In genomic region chr20:21118138-21118537, GRCh38 we compare ENCODE assay signal across 28 cellular contexts. TPM values are rescaled to one million over a fixed set of nuclear protein-coding genes. Genes with fewer than 3 reads are reported as not detected.
"Had no signal": no experiment of that assay in that cellular context is flagged by ENCODE, and none has a peak within 500 bp of the region (broad histone marks: within the 10 kb centered on the region; RNA-seq: fewer than 3 reads in every experiment).

No MANE protein-coding gene starts in this region.

- ATAC-seq: effector memory CD8-positive, alpha-beta T cell; gastrocnemius medialis; left ventricle myocardium superior; lower lobe of right lung; naive thymus-derived CD8-positive, alpha-beta T cell; psoas muscle; right cardiac atrium; stimulated activated naive B cell treated with anti-CD40 and anti-IgM and Interleukin-4, amounts not matched to agents 10 μg/mL and 1 μg/mL and 100 μg/mL, for 72 hours had no signal

- DNase-seq: cortex of kidney; effector memory CD8-positive, alpha-beta T cell; erythroblast; foreskin fibroblast; gastrocnemius medialis; head of caudate nucleus; left ventricle myocardium superior; lower lobe of right lung; naive thymus-derived CD8-positive, alpha-beta T cell; nephron progenitor cell; occipital lobe; ovary; posterior cingulate gyrus; psoas muscle; right cardiac atrium; spleen; stimulated activated CD4-positive, alpha-beta T cell treated with anti-CD3 and anti-CD28 coated beads, Interleukin-4, amount 100 ng/mL, for 4 hours; stimulated activated naive B cell treated with anti-CD40 and anti-IgM and Interleukin-4, amounts not matched to agents 10 μg/mL and 1 μg/mL and 100 μg/mL, for 72 hours; stomach; thyroid gland; trophoblast cell had no signal

- H3K36me3 ChIP-seq: gastrocnemius medialis, lower lobe of right lung, ovary, spleen, stomach, thyroid gland had no signal

- H3K4me3 Mint-ChIP-seq: effector memory CD8-positive, alpha-beta T cell; naive thymus-derived CD8-positive, alpha-beta T cell; nephron progenitor cell; stimulated activated naive B cell treated with anti-CD40 and anti-IgM and Interleukin-4, amounts not matched to agents 10 μg/mL and 1 μg/mL and 100 μg/mL, for 72 hours had no signal

- H3K27me3 ChIP-seq: gastrocnemius medialis, ovary, thyroid gland had no signal

- H3K27ac ChIP-seq: gastrocnemius medialis, lower lobe of right lung, ovary, psoas muscle, skin epidermis, spleen, stomach, thyroid gland had no signal

- H3K27ac Mint-ChIP-seq: effector memory CD8-positive, alpha-beta T cell; naive thymus-derived CD8-positive, alpha-beta T cell; nephron progenitor cell; stimulated activated naive B cell treated with anti-CD40 and anti-IgM and Interleukin-4, amounts not matched to agents 10 μg/mL and 1 μg/mL and 100 μg/mL, for 72 hours had no signal

- H3K4me1 Mint-ChIP-seq: naive thymus-derived CD8-positive, alpha-beta T cell; nephron progenitor cell; stimulated activated naive B cell treated with anti-CD40 and anti-IgM and Interleukin-4, amounts not matched to agents 10 μg/mL and 1 μg/mL and 100 μg/mL, for 72 hours had no signal

- H3K4me1 ChIP-seq: gastrocnemius medialis, lower lobe of right lung, psoas muscle, spleen, stomach, thyroid gland had no signal

- H3K9me3 Mint-ChIP-seq: effector memory CD8-positive, alpha-beta T cell had no signal

- H3K9me3 ChIP-seq: gastrocnemius medialis, lower lobe of right lung, ovary, psoas muscle, spleen, stomach, thyroid gland had no signal

- H3K4me3 ChIP-seq: gastrocnemius medialis, lower lobe of right lung, ovary, psoas muscle, skin epidermis, spleen, stomach, thyroid gland had no signal

RNA-seq across cellular contexts. Expression of gene LINC00237, which starts 12.0 kb away (rescaled TPM):
- total RNA-seq: gastrocnemius medialis; glomerular endothelial cell; left ventricle myocardium superior; lower lobe of right lung; mesenteric fat pad; myocyte; naive thymus-derived CD8-positive, alpha-beta T cell; psoas muscle; renal cortical epithelial cell; right cardiac atrium; spleen; stomach; subcutaneous adipose tissue; ureter had no signal
